Comparison of ENCODE assay signal across 29 cellular contexts in the genomic region with DNA sequence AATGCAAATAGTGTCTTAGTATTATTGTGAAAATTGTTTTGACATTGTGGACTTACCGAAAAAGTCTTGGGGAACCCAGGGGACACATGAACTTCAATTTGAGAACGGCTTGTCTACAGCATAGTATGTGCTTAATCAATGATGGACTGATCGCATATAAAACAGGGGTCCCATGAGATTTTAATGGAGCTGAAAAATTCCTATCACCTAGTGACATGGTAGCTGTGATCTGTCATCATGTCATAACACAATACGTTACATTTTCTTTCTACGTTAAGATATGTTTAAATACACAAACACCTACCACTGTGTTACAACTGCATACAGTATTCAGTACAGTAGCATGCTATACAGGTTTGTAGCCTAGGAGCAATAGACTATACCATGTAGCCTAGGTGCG.
"Had no signal": no experiment of that assay in that cellular context is flagged by ENCODE, and none has a peak within 500 bp of the region (broad histone marks: within the 10 kb centered on the region; RNA-seq: fewer than 3 reads in every experiment).

No MANE protein-coding gene starts in this region.

- DNase-seq: colonic mucosa; cortex of kidney; dermis blood vessel endothelial cell; dorsolateral prefrontal cortex; effector CD4-positive, alpha-beta T cell; effector CD8-positive, alpha-beta T cell; effector memory CD4-positive, alpha-beta T cell; effector memory CD8-positive, alpha-beta T cell; endodermal cell; erythroblast; esophagus squamous epithelium; foreskin fibroblast; foreskin keratinocyte; foreskin melanocyte; gastrocnemius medialis; glutamatergic neuron; head of caudate nucleus; heart left ventricle; heart right ventricle had no signal

- H3K9me3 ChIP-seq: colonic mucosa, esophagus muscularis mucosa, esophagus squamous epithelium, gastrocnemius medialis, gastroesophageal sphincter, heart left ventricle, heart right ventricle had no signal

- ATAC-seq: effector memory CD8-positive, alpha-beta T cell; esophagus mucosa; foreskin keratinocyte; gastrocnemius medialis; gastroesophageal sphincter; heart left ventricle; heart right ventricle had no signal

- H3K9me3 Mint-ChIP-seq: dendritic cell treated with granulocyte-macrophage colony-stimulating factor and Interleukin-4, amounts not matched to agents 40 ng/mL and 50 ng/mL, for 4 days; effector memory CD8-positive, alpha-beta T cell; endodermal cell had no signal

- FAIRE-seq: colon, endometrium, endothelial cell of umbilical vein, frontal cortex had no signal

- H3K4me1 ChIP-seq: colonic mucosa, esophagus muscularis mucosa, esophagus squamous epithelium, foreskin keratinocyte, gastrocnemius medialis, gastroesophageal sphincter, heart left ventricle, heart right ventricle had no signal

- H3K27ac Mint-ChIP-seq: dendritic cell treated with granulocyte-macrophage colony-stimulating factor and Interleukin-4, amounts not matched to agents 40 ng/mL and 50 ng/mL, for 4 days; effector memory CD8-positive, alpha-beta T cell; endodermal cell had no signal

- H3K36me3 ChIP-seq: colonic mucosa, esophagus muscularis mucosa, esophagus squamous epithelium, gastrocnemius medialis, gastroesophageal sphincter, heart left ventricle, heart right ventricle had no signal

- H3K27ac ChIP-seq: colonic mucosa, coronary artery, dorsolateral prefrontal cortex, epithelial cell of prostate, esophagus muscularis mucosa, esophagus squamous epithelium, foreskin keratinocyte, gastrocnemius medialis, gastroesophageal sphincter, heart left ventricle, heart right ventricle had no signal

- H3K4me3 ChIP-seq: colonic mucosa, coronary artery, dorsolateral prefrontal cortex, esophagus muscularis mucosa, esophagus squamous epithelium, gastrocnemius medialis, gastroesophageal sphincter, heart left ventricle, heart right ventricle had no signal

- H3K27me3 ChIP-seq: colonic mucosa, foreskin keratinocyte, gastrocnemius medialis had no signal

- H3K4me3 Mint-ChIP-seq: dendritic cell treated with granulocyte-macrophage colony-stimulating factor and Interleukin-4, amounts not matched to agents 40 ng/mL and 50 ng/mL, for 4 days; effector memory CD8-positive, alpha-beta T cell; endodermal cell had no signal
